Comparison of ENCODE assay signal across 8 cellular contexts in genomic region chr1:213989071-213989739, GRCh38. TPM values are rescaled to one million over a fixed set of nuclear protein-coding genes. Genes with fewer than 3 reads are reported as not detected.
A peak's percentile ranks its signal among the peaks of the same experiment; 100 is the strongest.
DNase-seq lines count a peak whose midpoint lies in the region; ATAC-seq and TF ChIP-seq lines count a peak whose summit lies in the region.

No MANE protein-coding gene starts in this region.

- no peaks in the 10 kb centered on the region for H3K36me3 ChIP-seq in breast epithelium
- H3K36me3 ChIP-seq in left lung, result no peaks in the 10 kb centered on the region
- H3K36me3 ChIP-seq in testis (ENCODE audit: low read depth, missing control alignments), result no peaks in the 10 kb centered on the region

- intact Hi-C loops in breast epithelium (cut with DNase I; ENCODE audit: low total_unique reads) (no loop called here), left lung (cut with DNase I) (no loop called here), testis (cut with DNase I; ENCODE audit: low total_unique reads) (no loop called here)

- peak; percentile 3 for ATAC-seq in left lung

- TF ChIP-seq POLR2A in breast epithelium (IDR thresholded peaks at IDR 0.05) (no peak), testis (IDR thresholded peaks at IDR 0.05) (no peak)

- DNase-seq in NCI-H1092 (lab: John Stamatoyannopoulos, UW), result peak; percentile 42
- DNase-seq in breast epithelium (ENCODE audit: low spot score in 2 of 2), result no peak
- DNase-seq in left lung, result peak in 1 of 2 donors; percentile 69
- DNase-seq in testis, result no peak
- no peak for DNase-seq in GM13977 (ENCODE audit: low spot score)
- no peak for DNase-seq in GM13976 (ENCODE audit: low spot score)
- DNase-seq in stimulated activated CD4-positive, alpha-beta T cell treated with anti-CD3 and anti-CD28 coated beads, Interleukin-4, amount 100 ng/mL, for 1 hour, result no peak

- H3K9me3 ChIP-seq in breast epithelium (no peaks in the 10 kb centered on the region), left lung (no peaks in the 10 kb centered on the region), testis (no peaks in the 10 kb centered on the region)

- TF ChIP-seq CTCF in breast epithelium (IDR thresholded peaks at IDR 0.05) (no peak), left lung (IDR thresholded peaks at IDR 0.05) (no peak), testis (IDR thresholded peaks at IDR 0.05) (no peak), GM13977 (IDR thresholded peaks at IDR 0.05; ENCODE audit: extremely low read depth, insufficient read depth, missing control alignments) (no peak), GM13976 (IDR thresholded peaks at IDR 0.05; ENCODE audit: borderline replicate concordance, control extremely low read depth, extremely low read depth, insufficient read depth, missing control alignments) (no peak)

- H3K4me1 ChIP-seq in breast epithelium (no peaks in the 10 kb centered on the region), left lung (peaks cover 8 to 14% of the 10 kb centered on the region in 2 donors), testis (peaks cover 13% of the 10 kb centered on the region)

- in situ Hi-C loops in GM13977 (cut with MboI; ENCODE audit: low pct_unique_long_range_greater_than_20kb, low sequenced_read_pairs, unreplicated experiment) (no loop called here), GM13976 (cut with MboI; ENCODE audit: low sequenced_read_pairs, unreplicated experiment) (no loop called here)

- WGBS in testis, 2 donors, result 2 to 3% methylated on average over 16 to 35 of the region's 35 CpGs

- H3K27me3 ChIP-seq in breast epithelium (peaks cover 0 to 25% of the 10 kb centered on the region in 2 donors), left lung (peaks cover 50 to 96% of the 10 kb centered on the region in 2 donors), testis (no peaks in the 10 kb centered on the region)

- H3K27ac ChIP-seq in breast epithelium, result peak overlapping the region; percentile 66 to 83
- no peak overlapping the region for H3K27ac ChIP-seq in left lung
- peak overlapping the region; percentile 88 to 90 for H3K27ac ChIP-seq in testis

- H3K4me3 ChIP-seq in GM08714 (ENCODE audit: low read length) (peak overlapping the region; percentile 56), breast epithelium (peak overlapping the region; percentile 54 to 75 (median 65)), left lung (peak overlapping the region; percentile 29 to 46), testis (peak overlapping the region; percentile 55 to 71)

RNA-seq across cellular contexts. Expression of gene PROX1, which starts 1.4 kb away (rescaled TPM):
- total RNA-seq in breast epithelium, result 1 to 10 TPM; 1.8 to 7.5 (median 5.7) TPM
- 10 to 100 TPM in 1 of 2 donors, 1 to 10 TPM in 1; 6.2 to 15.3 TPM for total RNA-seq in left lung
- 1 to 10 TPM; 4.2 to 6.5 TPM for total RNA-seq in testis
- polyA plus RNA-seq in testis (ENCODE audit: insufficient read depth, low read depth, low replicate concordance), result 19.1 TPM

Comparison
In these comparisons a context has a peak if more than half of its experiments do, and no peak if none do; other contexts are left out.
1. H3K27ac ChIP-seq: peak in breast epithelium (2 of 2) and testis (2 of 2); none in left lung (0 of 2).
2. Peak in every context shown above with its lines, with median percentiles within 50 percentile points of each other: H3K4me3 ChIP-seq.